ENCODE assay signal across 12 cellular contexts in genomic region chr18:28041366-28041765, GRCh38.
DNase-seq lines count a peak whose midpoint lies in the region; ATAC-seq and TF ChIP-seq lines count a peak whose summit lies in the region.
"Had no signal": no experiment of that assay in that cellular context is flagged by ENCODE, and none has a peak within 500 bp of the region (broad histone marks: within the 10 kb centered on the region; RNA-seq: fewer than 3 reads in every experiment).

No MANE protein-coding gene starts in this region.

- no peaks in the 10 kb centered on the region for H3K36me3 ChIP-seq in right atrium auricular region

- no peak for TF ChIP-seq CTCF in right atrium auricular region (IDR thresholded peaks at IDR 0.05)
- TF ChIP-seq CTCF in astrocyte of the cerebellum (IDR thresholded peaks at IDR 0.05; ENCODE audit: low read depth, low read length, missing control alignments) = no peak
- no peak for TF ChIP-seq CTCF in GM10266 (IDR thresholded peaks at IDR 0.05; ENCODE audit: control insufficient read depth, insufficient read depth, low read depth, missing control alignments)

- peak overlapping the region in 1 of 2 donors; percentile 50 for H3K27ac ChIP-seq in right atrium auricular region

- CTCF ChIA-PET in HEK293T (lab: Yijun Ruan, JAX) = no interaction called here

- ATAC-seq in Right ventricle myocardium superior (ENCODE audit: poor library complexity) (peak; percentile 28), HG03045 (IDR thresholded peaks at IDR 0.05; ENCODE audit: unreplicated experiment) (no peak)
- ATAC-seq: natural killer cell treated with Interleukin-12 subunit alpha and Interleukin-12 subunit beta and Interleukin-15 and Interleukin-18, amount 100 ng/mL, for 72 hours had no signal

- POLR2A ChIA-PET in HEK293T (lab: Yijun Ruan, JAX) = no interaction called here

- intact Hi-C loops in Right ventricle myocardium superior (cut with DNase I) = no loop called here

- no peaks in the 10 kb centered on the region for H3K27me3 ChIP-seq in right atrium auricular region

- in situ Hi-C loops in astrocyte of the cerebellum (cut with HindIII; ENCODE audit: low sequenced_read_pairs) = no loop called here

- H3K9me3 ChIP-seq in right atrium auricular region = no peaks in the 10 kb centered on the region

- H3K4me3 ChIP-seq in right atrium auricular region (no peak overlapping the region), astrocyte of the cerebellum (ENCODE audit: low read depth, low read length) (no peak overlapping the region)

- DNase-seq in Right ventricle myocardium superior (no peak), right atrium auricular region (ENCODE audit: low spot score) (no peak), astrocyte of the cerebellum (ENCODE audit: low read depth) (peak; percentile 45), iris pigment epithelial cell (ENCODE audit: low read depth) (peak; percentile 84), superior temporal gyrus (ENCODE audit: extremely low spot score) (peak; percentile 66), HEK293T (ENCODE audit: extremely low spot score) (no peak), GM10266 (ENCODE audit: extremely low spot score) (no peak)
- DNase-seq: NCI-H1105; stimulated activated CD4-positive, alpha-beta T cell treated with anti-CD3 and anti-CD28 coated beads, Interleukin-2, amount 100 ng/mL, for 48 hours; T1000 had no signal

- peaks cover 0 to 33% of the 10 kb centered on the region in 2 donors for H3K4me1 ChIP-seq in right atrium auricular region

TF ChIP-seq in HEK293T, 16 proteins besides CTCF, POLR2A, EP300 and RAD21:
- TF ChIP-seq TARDBP (IDR thresholded peaks at IDR 0.05) (no peak), FOXA1 (IDR thresholded peaks at IDR 0.05) (no peak), FOXK2 (IDR thresholded peaks at IDR 0.05) (no peak)

Comparison
In these comparisons a context has a peak if more than half of its experiments do, and no peak if none do; other contexts are left out.
1. DNase-seq: peak in astrocyte of the cerebellum (single experiment), iris pigment epithelial cell (single experiment) and superior temporal gyrus (single experiment); none in Right ventricle myocardium superior (single experiment), right atrium auricular region (single experiment), HEK293T (single experiment) and GM10266 (single experiment).